ENCODE assay signal across 34 cellular contexts in genomic region chr14:82146846-82147245, GRCh38.
"Had no signal": no experiment of that assay in that cellular context is flagged by ENCODE, and none has a peak within 500 bp of the region (broad histone marks: within the 10 kb centered on the region; RNA-seq: fewer than 3 reads in every experiment).

No MANE protein-coding gene starts in this region.

- H3K4me2 ChIP-seq: KMS-11 had no signal

- H3K9me3 ChIP-seq: MG63 had no signal

- DNase-seq: Karpas-422, Kasumi-1, MG63, MV-4-11, NCI-H1048, NCI-H1092, NCI-H1092 treated with DMSO at 0.1 percent for 48 hours, NCI-H1105, NCI-H1105 treated with DMSO at 0.1 percent for 48 hours, NCI-H1417, NCI-H1417 treated with DMSO at 0.1 percent for 48 hours, NCI-H1436, NCI-H1436 treated with DMSO at 0.1 percent for 48 hours, NCI-H146, NCI-H1694, NCI-H1694 treated with DMSO at 0.1 percent for 48 hours, NCI-H187, NCI-H187 treated with DMSO at 0.1 percent for 48 hours, NCI-H1930, NCI-H2029, NCI-H2029 treated with DMSO at 0.1 percent for 48 hours, NCI-H2081, NCI-H2081 treated with DMSO at 0.1 percent for 48 hours, NCI-H2107, NCI-H2171, NCI-H2171 treated with DMSO at 0.1 percent for 48 hours, NCI-H2227 treated with DMSO at 0.1 percent for 48 hours, NCI-H226, NCI-H345, NCI-H446, NCI-H446 treated with DMSO at 0.1 percent for 48 hours, NCI-H510A, NCI-H510A treated with DMSO at 0.1 percent for 48 hours had no signal

- H3K27me3 ChIP-seq: MG63 had no signal

- H3K9ac ChIP-seq: KMS-11 had no signal

- H3K27ac ChIP-seq: KMS-11 had no signal

- H3K4me3 ChIP-seq: MG63 had no signal

- H3K36me3 ChIP-seq: MG63 had no signal
